12 cellular contexts compared by ENCODE assay signal in the genomic region with DNA sequence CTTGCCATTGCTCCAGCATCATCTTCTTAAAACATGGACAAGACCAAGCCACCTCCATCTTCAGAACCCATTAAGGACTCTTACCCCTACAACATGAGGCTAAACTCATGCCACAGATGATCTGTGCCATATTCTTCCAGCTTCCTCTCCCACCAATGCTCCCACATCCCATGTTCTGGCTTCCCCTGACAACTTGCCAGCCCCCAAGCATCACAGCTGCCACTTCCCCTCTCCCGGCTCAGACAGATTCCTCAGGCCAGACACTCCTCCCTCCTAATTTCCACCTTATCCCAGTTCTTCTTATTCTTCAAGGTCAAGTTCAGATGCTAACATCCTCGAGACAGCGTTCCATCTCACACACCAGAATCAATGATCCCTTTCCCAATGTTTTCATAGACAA.
"Had no signal": no experiment of that assay in that cellular context is flagged by ENCODE, and none has a peak within 500 bp of the region (broad histone marks: within the 10 kb centered on the region; RNA-seq: fewer than 3 reads in every experiment).

No MANE protein-coding gene starts in this region.

- DNase-seq: activated CD4-positive, alpha-beta T cell treated with anti-CD3 and anti-CD28 coated beads, Interleukin-2, amount 50 U/mL, for 1 hour; activated effector memory CD4-positive, alpha-beta T cell treated with anti-CD3 and anti-CD28 coated beads, Interleukin-2, amount 50 U/mL, for 16 hours; activated naive CD8-positive, alpha-beta T cell treated with anti-CD3 and anti-CD28 coated beads, Interleukin-2, amount 10 ng/mL, durations not matched to agents 7 days and 5 days; activated T-cell treated with anti-CD3 and anti-CD28 coated beads for 4 hours; aorta; foreskin keratinocyte; islet precursor cell; left lung; retina; stimulated activated CD4-positive, alpha-beta T cell treated with anti-CD3 and anti-CD28 coated beads, Interleukin-15, amount 100 ng/mL, for 24 hours; stimulated activated CD4-positive, alpha-beta T cell treated with anti-CD3 and anti-CD28 coated beads, Interleukin-4, amount 100 ng/mL, for 24 hours had no signal

- H3K9me3 ChIP-seq: breast epithelium, left lung had no signal

- H3K27me3 ChIP-seq: breast epithelium, foreskin keratinocyte, left lung had no signal

- H3K9me3 Mint-ChIP-seq: activated naive CD8-positive, alpha-beta T cell treated with anti-CD3 and anti-CD28 coated beads, Interleukin-2, amount 10 ng/mL, durations not matched to agents 7 days and 5 days had no signal

- H3K36me3 ChIP-seq: breast epithelium, left lung had no signal

- H3K4me1 ChIP-seq: breast epithelium had no signal

- ATAC-seq: foreskin keratinocyte, left lung had no signal

- H3K27me3 Mint-ChIP-seq: activated naive CD8-positive, alpha-beta T cell treated with anti-CD3 and anti-CD28 coated beads, Interleukin-2, amount 10 ng/mL, durations not matched to agents 7 days and 5 days had no signal

- H3K4me3 ChIP-seq: breast epithelium, left lung had no signal

- H3K4me3 Mint-ChIP-seq: activated naive CD8-positive, alpha-beta T cell treated with anti-CD3 and anti-CD28 coated beads, Interleukin-2, amount 10 ng/mL, durations not matched to agents 7 days and 5 days had no signal

- H3K27ac ChIP-seq: breast epithelium, foreskin keratinocyte, left lung had no signal

- H3K27ac Mint-ChIP-seq: activated naive CD8-positive, alpha-beta T cell treated with anti-CD3 and anti-CD28 coated beads, Interleukin-2, amount 10 ng/mL, durations not matched to agents 7 days and 5 days had no signal
